Comparison of ENCODE assay signal across 32 cellular contexts in genomic region chr7:21480693-21481403, GRCh38. TPM values are rescaled to one million over a fixed set of nuclear protein-coding genes. Genes with fewer than 3 reads are reported as not detected.
DNase-seq lines count a peak whose midpoint lies in the region; ATAC-seq and TF ChIP-seq lines count a peak whose summit lies in the region.
"Had no signal": no experiment of that assay in that cellular context is flagged by ENCODE, and none has a peak within 500 bp of the region (broad histone marks: within the 10 kb centered on the region; RNA-seq: fewer than 3 reads in every experiment).

No MANE protein-coding gene starts in this region.

- H2AFZ ChIP-seq in H9 (ENCODE audit: low read length), result no peak overlapping the region
- H2AFZ ChIP-seq in mammary epithelial cell (ENCODE audit: low read depth, low read length), result no peak overlapping the region

- H4K5ac ChIP-seq in H9 (ENCODE audit: insufficient read length, low read depth, low read length) (no peak overlapping the region), mesendoderm (ENCODE audit: low read length) (no peak overlapping the region)

- no peaks in the 10 kb centered on the region for H3K36me3 ChIP-seq in CD4-positive, alpha-beta memory T cell (ENCODE audit: insufficient read depth, low read length)
- no peaks in the 10 kb centered on the region for H3K36me3 ChIP-seq in mesendoderm (ENCODE audit: control insufficient read depth, insufficient read depth, low read length)
- H3K36me3 ChIP-seq in mammary epithelial cell (ENCODE audit: insufficient read depth, low read length), result no peaks in the 10 kb centered on the region

- H4K8ac ChIP-seq in H9 (replicated peaks; ENCODE audit: insufficient read length, low read depth, low read length) (no peak overlapping the region), mesendoderm (ENCODE audit: low read depth, low read length) (no peak overlapping the region)

- peaks cover 3% of the 10 kb centered on the region for H3K4me1 ChIP-seq in CD4-positive, alpha-beta memory T cell (ENCODE audit: insufficient read depth, low read length)
- peaks cover 3% of the 10 kb centered on the region; the same call in 1 of the 2 replicates for H3K4me1 ChIP-seq in H9 (ENCODE audit: insufficient read depth, low read length)
- no peaks in the 10 kb centered on the region for H3K4me1 ChIP-seq in mesendoderm (ENCODE audit: control insufficient read depth, low read depth, low read length)
- H3K4me1 ChIP-seq in mammary epithelial cell (ENCODE audit: insufficient read depth, low read length), result no peaks in the 10 kb centered on the region
- H3K4me1 ChIP-seq: BLaER1 treated with 17β-estradiol and CSF1 and Interleukin-3, amounts not matched to agents 10 nM and 100 nM; suprapubic skin; upper lobe of right lung had no signal

- POLR2A ChIA-PET in CD4-positive, alpha-beta memory T cell (lab: Charles Lee; ENCODE audit: partially characterized antibody), result no interaction called here

- CTCF ChIA-PET in CD4-positive, alpha-beta memory T cell (lab: Charles Lee; ENCODE audit: partially characterized antibody), result interaction anchor here (0.5 kb wide), 1 partner anchor 41 kb away, joined by 3 read pairs; no protein-coding TSS in a partner anchor
- CTCF ChIA-PET in mammary epithelial cell (lab: Charles Lee; ENCODE audit: low non-redundant PET), result no interaction called here

- in situ Hi-C loops in mammary epithelial cell (cut with MboI; ENCODE audit: low sequenced_read_pairs in 2 of 2), result no loop called here

- H3K4ac ChIP-seq in H9 (ENCODE audit: low read depth, low read length), result no peak overlapping the region
- H3K4ac ChIP-seq in mesendoderm (ENCODE audit: low read depth, low read length), result no peak overlapping the region

- H3K79me2 ChIP-seq in H9 (ENCODE audit: insufficient read depth, low read length) (no peaks in the 10 kb centered on the region), mesendoderm (ENCODE audit: control insufficient read depth, insufficient read depth, low read length) (no peaks in the 10 kb centered on the region), mammary epithelial cell (ENCODE audit: insufficient read depth, low read length) (no peaks in the 10 kb centered on the region)

- no peak overlapping the region for H3K14ac ChIP-seq in H9 (ENCODE audit: insufficient read depth, low read length)

- no peak overlapping the region for H2BK20ac ChIP-seq in H9 (ENCODE audit: low read depth, low read length, poor library complexity, severe bottlenecking)

- no peak overlapping the region for H3K56ac ChIP-seq in H9 (ENCODE audit: insufficient read length, low read depth, low read length)
- H3K56ac ChIP-seq in mesendoderm (ENCODE audit: low read length), result no peak overlapping the region

- H3K27me3 Mint-ChIP-seq in CD4-positive, alpha-beta memory T cell, result no peaks in the 10 kb centered on the region
- no peaks in the 10 kb centered on the region for H3K27me3 Mint-ChIP-seq in H9 (ENCODE audit: low read depth)
- H3K27me3 Mint-ChIP-seq in central memory CD8-positive, alpha-beta T cell, result no peaks in the 10 kb centered on the region
- H3K27me3 Mint-ChIP-seq: activated naive CD8-positive, alpha-beta T cell treated with anti-CD3 and anti-CD28 coated beads, Interleukin-2, amount 10 ng/mL, durations not matched to agents 7 days and 5 days; activated T-cell treated with anti-CD3 and anti-CD28 coated beads, Interleukin-2, amount 50 U/mL, for 24 hours; natural killer cell treated with Interleukin-12 subunit alpha and Interleukin-12 subunit beta and Interleukin-15 and Interleukin-18, amount 100 ng/mL, for 72 hours; stimulated activated naive B cell treated with anti-CD40 and anti-IgM and Interleukin-4, amounts not matched to agents 10 μg/mL and 1 μg/mL and 100 μg/mL, for 72 hours had no signal

- no peak for TF ChIP-seq CTCF in H9 (conservative IDR thresholded peaks at IDR 0.05)
- no peak for TF ChIP-seq CTCF in mammary epithelial cell (conservative IDR thresholded peaks at IDR 0.05 in 1 of 2, IDR thresholded peaks at IDR 0.05 in 1 of 2; ENCODE audit: extremely low read depth in 1 of 2, insufficient read depth in 1 of 2, low read depth in 1 of 2, low read length in 2 of 2)

- no peak overlapping the region for H3T11ph ChIP-seq in H9 (ENCODE audit: low read length)

- H3K4me1 Mint-ChIP-seq in CD4-positive, alpha-beta memory T cell, result peaks cover 32 to 39% (median 36%) of the 10 kb centered on the region in 4 donors
- H3K4me1 Mint-ChIP-seq in H9, result peaks cover 35 to 45% of the 10 kb centered on the region in 2 experiments
- H3K4me1 Mint-ChIP-seq in central memory CD8-positive, alpha-beta T cell, result peaks cover 27% of the 10 kb centered on the region

- H3K23me2 ChIP-seq in H9 (ENCODE audit: insufficient read length, low read depth, low read length, poor library complexity, severe bottlenecking), result no peaks in the 10 kb centered on the region

- H3K4me3 Mint-ChIP-seq in CD4-positive, alpha-beta memory T cell, result no peak overlapping the region
- peak overlapping the region in 1 of 2 experiments; percentile 11; a peak in 3 of 5 replicates for H3K4me3 Mint-ChIP-seq in H9
- H3K4me3 Mint-ChIP-seq in central memory CD8-positive, alpha-beta T cell, result no peak overlapping the region
- H3K4me3 Mint-ChIP-seq: activated naive CD8-positive, alpha-beta T cell treated with anti-CD3 and anti-CD28 coated beads, Interleukin-2, amount 10 ng/mL, durations not matched to agents 7 days and 5 days; activated T-cell treated with anti-CD3 and anti-CD28 coated beads, Interleukin-2, amount 50 U/mL, for 24 hours; natural killer cell treated with Interleukin-12 subunit alpha and Interleukin-12 subunit beta and Interleukin-15 and Interleukin-18, amount 100 ng/mL, for 72 hours; stimulated activated naive B cell treated with anti-CD40 and anti-IgM and Interleukin-4, amounts not matched to agents 10 μg/mL and 1 μg/mL and 100 μg/mL, for 72 hours had no signal

- no peaks in the 10 kb centered on the region for H3K9me3 Mint-ChIP-seq in CD4-positive, alpha-beta memory T cell
- H3K9me3 Mint-ChIP-seq in H9, result no peaks in the 10 kb centered on the region
- no peaks in the 10 kb centered on the region for H3K9me3 Mint-ChIP-seq in central memory CD8-positive, alpha-beta T cell
- H3K9me3 Mint-ChIP-seq: activated T-cell treated with anti-CD3 and anti-CD28 coated beads, Interleukin-2, amount 50 U/mL, for 24 hours; natural killer cell treated with Interleukin-12 subunit alpha and Interleukin-12 subunit beta and Interleukin-15 and Interleukin-18, amount 100 ng/mL, for 72 hours; stimulated activated naive B cell treated with anti-CD40 and anti-IgM and Interleukin-4, amounts not matched to agents 10 μg/mL and 1 μg/mL and 100 μg/mL, for 72 hours had no signal

- no peak overlapping the region for H3K4me3 ChIP-seq in CD4-positive, alpha-beta memory T cell (ENCODE audit: low read length in 2 of 2)
- H3K4me3 ChIP-seq in mesendoderm (ENCODE audit: low read length), result no peak overlapping the region
- no peak overlapping the region for H3K4me3 ChIP-seq in mammary epithelial cell (replicated peaks in 1 of 3; ENCODE audit: insufficient read depth in 1 of 3, low read depth in 2 of 3, low read length in 3 of 3)
- H3K4me3 ChIP-seq: BLaER1 treated with 17β-estradiol and CSF1 and Interleukin-3, amounts not matched to agents 10 nM and 100 nM; suprapubic skin; upper lobe of right lung had no signal

- no peaks in the 10 kb centered on the region for H3K27me3 ChIP-seq in CD4-positive, alpha-beta memory T cell (ENCODE audit: insufficient read depth, low read length)
- no peaks in the 10 kb centered on the region for H3K27me3 ChIP-seq in H9 (ENCODE audit: insufficient read depth, low read length)
- H3K27me3 ChIP-seq in mesendoderm (ENCODE audit: insufficient read depth, low read length, poor library complexity), result no peaks in the 10 kb centered on the region
- H3K27me3 ChIP-seq in mammary epithelial cell (ENCODE audit: insufficient read depth, low read length), result no peaks in the 10 kb centered on the region
- H3K27me3 ChIP-seq: BLaER1 treated with 17β-estradiol and CSF1 and Interleukin-3, amounts not matched to agents 10 nM and 100 nM; suprapubic skin; upper lobe of right lung had no signal

- H2BK12ac ChIP-seq in H9 (ENCODE audit: insufficient read length, low read depth, low read length), result no peak overlapping the region

- dilution Hi-C loops in mammary epithelial cell (cut with HindIII; ENCODE audit: low sequenced_read_pairs), result no loop called here

- H4K91ac ChIP-seq in H9 (ENCODE audit: insufficient read length, low read depth, low read length), result no peak overlapping the region

- intact Hi-C loops in CD4-positive, alpha-beta memory T cell (cut with micrococcal nuclease), result loop anchor here (2.0 to 5.0 kb wide), 2 partner anchors 16 to 34 kb away; no protein-coding TSS in a partner anchor
- intact Hi-C loops in mammary epithelial cell (cut with micrococcal nuclease), result no loop called here

- H2AK5ac ChIP-seq in H9 (ENCODE audit: insufficient read length, low read length), result no peak overlapping the region
- no peak overlapping the region for H2AK5ac ChIP-seq in mesendoderm (ENCODE audit: low read length)

- no peaks in the 10 kb centered on the region for H4K20me1 ChIP-seq in H9 (ENCODE audit: control insufficient read depth, insufficient read depth, insufficient read length)
- no peaks in the 10 kb centered on the region for H4K20me1 ChIP-seq in mammary epithelial cell (ENCODE audit: insufficient read depth, low read length)
- H4K20me1 ChIP-seq: BLaER1 treated with 17β-estradiol and CSF1 and Interleukin-3, amounts not matched to agents 10 nM and 100 nM had no signal

- H2BK5ac ChIP-seq in H9 (ENCODE audit: insufficient read length, low read length) (no peak overlapping the region), mesendoderm (ENCODE audit: low read length) (no peak overlapping the region)

- no TSS peak for BruUV-seq in mammary epithelial cell (replicated peaks; lab: Mats Ljungman, UMichigan)

- H3K79me1 ChIP-seq in H9 (ENCODE audit: insufficient read depth, low read depth, low read length, poor library complexity, severe bottlenecking) (no peaks in the 10 kb centered on the region), mesendoderm (ENCODE audit: low read length) (peaks cover 2% of the 10 kb centered on the region)

- H3K27ac ChIP-seq in CD4-positive, alpha-beta memory T cell (ENCODE audit: low read depth, low read length), result no peak overlapping the region
- no peak overlapping the region for H3K27ac ChIP-seq in H9 (ENCODE audit: insufficient read length, low read depth, low read length)
- no peak overlapping the region for H3K27ac ChIP-seq in mesendoderm (ENCODE audit: low read depth, low read length)
- H3K27ac ChIP-seq in mammary epithelial cell (ENCODE audit: insufficient read depth, low read depth, low read length), result no peak overlapping the region
- H3K27ac ChIP-seq: BLaER1 treated with 17β-estradiol and CSF1 and Interleukin-3, amounts not matched to agents 10 nM and 100 nM; epithelial cell of prostate; suprapubic skin; upper lobe of right lung; VCaP had no signal

- H3K9ac ChIP-seq in H9 (ENCODE audit: extremely low read depth, insufficient read length, low read length) (no peak overlapping the region), mesendoderm (ENCODE audit: low read length) (no peak overlapping the region), mammary epithelial cell (ENCODE audit: insufficient read depth, low read length) (no peak overlapping the region)
- H3K9ac ChIP-seq: BLaER1 treated with 17β-estradiol and CSF1 and Interleukin-3, amounts not matched to agents 10 nM and 100 nM had no signal

- H3K23ac ChIP-seq in H9 (ENCODE audit: insufficient read length, low read depth, low read length), result no peak overlapping the region
- H3K23ac ChIP-seq in mesendoderm (ENCODE audit: low read length), result no peak overlapping the region

- no peak overlapping the region for H2BK120ac ChIP-seq in H9 (ENCODE audit: low read depth, low read length, poor library complexity, severe bottlenecking)
- no peak overlapping the region for H2BK120ac ChIP-seq in mesendoderm (ENCODE audit: low read depth, low read length)

- H3K18ac ChIP-seq in H9 (ENCODE audit: insufficient read length, low read depth, low read length), result no peak overlapping the region
- peak overlapping the region; percentile 41 for H3K18ac ChIP-seq in mesendoderm (ENCODE audit: low read length)

- no CpG with 5 or more reads among the region's 3 CpGs for WGBS in H9 (ENCODE audit: extremely low coverage, insufficient read length, low lambda C conversion rate)
- WGBS in mesendoderm (ENCODE audit: extremely low coverage, insufficient coverage, low lambda C conversion rate), result no CpG with 5 or more reads among the region's 3 CpGs
- 80% methylated on average over 3 of the region's 3 CpGs for whole genome bisulfite sequencing in mammary epithelial cell (ENCODE audit: low coverage, missing lambda C conversion rate)

- no peaks in the 10 kb centered on the region for H3K9me3 ChIP-seq in CD4-positive, alpha-beta memory T cell (ENCODE audit: control insufficient read depth in 1 of 2, low read length in 2 of 2)
- H3K9me3 ChIP-seq in H9 (ENCODE audit: control insufficient read depth, low read depth, low read length) (no peaks in the 10 kb centered on the region), mammary epithelial cell (replicated peaks; ENCODE audit: insufficient read depth, low read length) (no peaks in the 10 kb centered on the region)
- H3K9me3 ChIP-seq: BLaER1 treated with 17β-estradiol and CSF1 and Interleukin-3, amounts not matched to agents 10 nM and 100 nM; suprapubic skin; upper lobe of right lung had no signal

- no peak for ATAC-seq in central memory CD8-positive, alpha-beta T cell (replicated peaks; ENCODE audit: extremely low read depth, poor library complexity, severe bottlenecking)
- ATAC-seq: Panc1; stimulated activated naive B cell treated with anti-CD40 and anti-IgM and Interleukin-4, amounts not matched to agents 10 μg/mL and 1 μg/mL and 100 μg/mL, for 72 hours; upper lobe of right lung had no signal

- peak overlapping the region in 5 of 7 donors; percentile 47 to 78 (median 63) for H3K27ac Mint-ChIP-seq in CD4-positive, alpha-beta memory T cell
- H3K27ac Mint-ChIP-seq in H9, result peak overlapping the region; percentile 72 to 96 (median 92)
- peak overlapping the region; percentile 37 for H3K27ac Mint-ChIP-seq in central memory CD8-positive, alpha-beta T cell (ENCODE audit: low read depth)
- H3K27ac Mint-ChIP-seq: activated naive CD8-positive, alpha-beta T cell treated with anti-CD3 and anti-CD28 coated beads, Interleukin-2, amount 10 ng/mL, durations not matched to agents 7 days and 5 days; stimulated activated naive B cell treated with anti-CD40 and anti-IgM and Interleukin-4, amounts not matched to agents 10 μg/mL and 1 μg/mL and 100 μg/mL, for 72 hours had no signal

- no peak overlapping the region for H3K4me2 ChIP-seq in H9 (ENCODE audit: insufficient read depth, insufficient read length, low read length)
- no peak overlapping the region for H3K4me2 ChIP-seq in mesendoderm (ENCODE audit: low read length)
- H3K4me2 ChIP-seq in mammary epithelial cell (ENCODE audit: insufficient read depth, low read depth, low read length), result no peak overlapping the region
- H3K4me2 ChIP-seq: BLaER1 treated with 17β-estradiol and CSF1 and Interleukin-3, amounts not matched to agents 10 nM and 100 nM had no signal

- DNase-seq in CD4-positive, alpha-beta memory T cell, result no peak
- DNase-seq in H9, result no peak
- DNase-seq in central memory CD8-positive, alpha-beta T cell (ENCODE audit: low spot score in 2 of 2), result no peak
- peak; percentile 34 for DNase-seq in mesendoderm
- no peak for DNase-seq in mammary epithelial cell
- DNase-seq in A172 (ENCODE audit: low spot score), result no peak
- DNase-seq in NCI-H2196 treated with DMSO at 0.1 percent for 48 hours (lab: John Stamatoyannopoulos, UW; ENCODE audit: unreplicated experiment), result no peak
- no peak for DNase-seq in SKM-1 (lab: John Stamatoyannopoulos, UW; ENCODE audit: unreplicated experiment)
- DNase-seq: activated CD4-positive, alpha-beta T cell treated with anti-CD3 and anti-CD28 coated beads for 48 hours; activated gamma-delta T cell treated with Interleukin-2 at 50 U/mL for 16 hours; activated naive CD8-positive, alpha-beta T cell treated with anti-CD3 and anti-CD28 coated beads, Interleukin-2, amount 10 ng/mL, durations not matched to agents 7 days and 5 days; activated T-cell treated with anti-CD3 and anti-CD28 coated beads, Interleukin-2, amount 50 U/mL, for 24 hours; aorta; Calu3; HCEC 1CT; hippocampal formation; IMR-90; midbrain; MV-4-11; NCI-H1436 treated with DMSO at 0.1 percent for 48 hours; NCI-H446; NCI-H748 treated with DMSO at 0.1 percent for 48 hours; SHP77; stimulated activated naive B cell treated with anti-CD40 and anti-IgM and Interleukin-4, amounts not matched to agents 10 μg/mL and 1 μg/mL and 100 μg/mL, for 72 hours; T1000; upper lobe of right lung had no signal

- H3K36me3 Mint-ChIP-seq in CD4-positive, alpha-beta memory T cell, result peaks cover 56 to 58% of the 10 kb centered on the region in 2 donors
- H3K36me3 Mint-ChIP-seq in H9 (ENCODE audit: insufficient read depth in 1 of 3, low read depth in 3 of 3), result peaks cover 18 to 27% (median 23%) of the 10 kb centered on the region in 3 experiments
- H3K36me3 Mint-ChIP-seq in central memory CD8-positive, alpha-beta T cell (ENCODE audit: insufficient read depth), result peaks cover 33% of the 10 kb centered on the region

- no peak overlapping the region for H2BK15ac ChIP-seq in H9 (ENCODE audit: low read depth, low read length)
- H2BK15ac ChIP-seq in mesendoderm (replicated peaks; ENCODE audit: low read depth), result no peak overlapping the region

RNA-seq across cellular contexts. Expression of gene SP4, which starts 53.0 kb away (rescaled TPM):
- total RNA-seq in CD4-positive, alpha-beta memory T cell, result 10 to 100 TPM; 45.8 to 47.4 TPM
- 10 to 100 TPM in 1 of 2 donors, 1 to 10 TPM in 1; 8.2 to 11.5 TPM for polyA plus RNA-seq in CD4-positive, alpha-beta memory T cell
- 19.3 and 19.4 TPM in 2 replicates for total RNA-seq in H9 (2021)
- polyA plus RNA-seq in mesendoderm (2013, experiment 1 of 2), result 8.6 TPM
- 8.3 TPM for polyA plus RNA-seq in mesendoderm (2013, experiment 2 of 2)
- total RNA-seq in mammary epithelial cell, result 1 to 10 TPM; 2.8 TPM
- 1.8 TPM for polyA plus RNA-seq in mammary epithelial cell
- polyA minus RNA-seq in mammary epithelial cell, result 1.9 TPM
- total RNA-seq in A172 (2014; rRNA removed; shearing (Covaris generic)), result 9.8 and 11.3 TPM in 2 replicates

Comparison
In these comparisons a context has a peak if more than half of its experiments do, and no peak if none do; other contexts are left out.
1. H3K27ac Mint-ChIP-seq: peak in every context shown above with its lines; median percentile 92 in H9; 63 in CD4-positive, alpha-beta memory T cell; 37 in central memory CD8-positive, alpha-beta T cell.